ENCODE assay signal across 8 cellular contexts in the genomic region with DNA sequence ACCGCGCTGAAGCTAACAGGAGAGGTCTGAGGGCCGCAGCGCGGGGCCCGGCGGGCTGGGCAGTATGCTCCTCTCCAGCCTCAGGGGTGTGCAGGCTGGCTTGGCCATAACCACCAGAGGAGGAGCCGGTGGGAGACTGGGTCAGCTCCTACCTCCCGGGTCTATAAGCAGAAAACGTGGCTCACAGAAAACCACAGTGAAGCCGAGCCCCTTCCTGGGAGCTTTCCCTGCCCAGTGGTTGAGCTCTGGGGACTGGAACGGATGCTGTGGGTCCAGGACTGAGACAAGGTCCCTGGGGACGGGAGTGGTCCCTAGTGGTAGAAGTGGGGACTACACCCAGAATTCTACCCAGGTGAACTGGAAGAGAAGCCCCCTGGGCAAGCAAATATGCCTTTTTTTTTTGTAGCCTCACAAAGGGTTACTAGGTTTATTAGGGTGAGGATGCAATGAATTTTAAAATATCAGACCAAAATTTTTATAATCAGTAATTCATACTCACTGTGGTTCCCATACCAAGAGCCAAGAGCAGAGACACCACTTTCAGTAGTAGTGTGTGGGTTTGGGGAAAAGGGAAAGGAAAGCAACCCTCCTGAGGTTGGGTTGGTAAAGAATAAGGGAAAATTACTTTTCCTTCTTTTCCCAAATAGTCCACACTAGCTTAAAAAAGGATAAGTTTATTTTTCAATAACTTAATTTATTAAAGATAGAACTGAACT.
DNase-seq lines count a peak whose midpoint lies in the region; ATAC-seq and TF ChIP-seq lines count a peak whose summit lies in the region.

No MANE protein-coding gene starts in this region.

- intact Hi-C loops in ovary (cut with DNase I), result no loop called here

- H4K20me1 ChIP-seq in KMS-11 (ENCODE audit: insufficient read depth), result no peaks in the 10 kb centered on the region

- no peaks in the 10 kb centered on the region for H3K36me3 ChIP-seq in KMS-11 (ENCODE audit: insufficient read depth)
- H3K36me3 ChIP-seq in ovary, result no peaks in the 10 kb centered on the region

- peak overlapping the region; percentile 49; the same call in 1 of the 2 replicates for H2AFZ ChIP-seq in KMS-11 (ENCODE audit: low read depth)

- DNase-seq in AG09319 (ENCODE audit: extremely low read depth, low read depth) (no peak), GM19238 (ENCODE audit: insufficient read length, low spot score) (peak; percentile 41), midbrain (lab: John Stamatoyannopoulos, UW) (peak; percentile 65), ovary (no peak)
- DNase-seq in activated CD4-positive, alpha-beta T cell treated with anti-CD3 and anti-CD28 coated beads for 24 hours (ENCODE audit: low read depth in 2 of 2), result peak; percentile 53 to 56
- DNase-seq in central memory CD4-positive, alpha-beta T cell, result peak; percentile 57
- DNase-seq in stimulated activated naive CD8-positive, alpha-beta T cell treated with anti-CD3 and anti-CD28 coated beads, Interleukin-15, Interleukin-2, amounts not matched to agents 100 U/mL and 50 U/mL, for 24 hours, result peak; percentile 86

- H3K4me3 ChIP-seq in KMS-11 (IDR thresholded peaks at IDR 0.05; ENCODE audit: insufficient read depth, low read depth, low read length), result no peak overlapping the region
- no peak overlapping the region for H3K4me3 ChIP-seq in ovary

- no peak overlapping the region; the same call in 1 of the 2 replicates for H3K4me2 ChIP-seq in KMS-11

- no peaks in the 10 kb centered on the region for H3K79me2 ChIP-seq in KMS-11 (ENCODE audit: insufficient read depth, low read depth)

- no peak for TF ChIP-seq EP300 in ovary (IDR thresholded peaks at IDR 0.05)

- TF ChIP-seq POLR2A in ovary (IDR thresholded peaks at IDR 0.05), result no peak

- TF ChIP-seq CTCF in AG09319 (IDR thresholded peaks at IDR 0.05; ENCODE audit: low read depth, low read length), result peak; percentile 51
- peak; percentile 94 for TF ChIP-seq CTCF in KMS-11 (conservative IDR thresholded peaks at IDR 0.05; ENCODE audit: low read depth, low read length)
- TF ChIP-seq CTCF in ovary (IDR thresholded peaks at IDR 0.05), result peak in 1 of 3 donors; percentile 8

- H3K27ac ChIP-seq in KMS-11 (no peak overlapping the region), ovary (no peak overlapping the region)

- 43 to 54% (median 53%) methylated on average over 13 of the region's 13 CpGs for WGBS in ovary, 3 donors

- H3K4me1 ChIP-seq in KMS-11 (ENCODE audit: low read depth, poor library complexity, severe bottlenecking), result peaks cover 4% of the 10 kb centered on the region
- no peaks in the 10 kb centered on the region for H3K4me1 ChIP-seq in ovary (ENCODE audit: insufficient read depth)

- H3K9me3 ChIP-seq in ovary, result no peaks in the 10 kb centered on the region

- H3K27me3 ChIP-seq in KMS-11 (ENCODE audit: insufficient read depth, low read depth) (no peaks in the 10 kb centered on the region), ovary (no peaks in the 10 kb centered on the region)

- ATAC-seq in stimulated activated naive CD8-positive, alpha-beta T cell treated with anti-CD3 and anti-CD28 coated beads, Interleukin-15, Interleukin-2, amounts not matched to agents 100 U/mL and 50 U/mL, for 24 hours, result peak; percentile 87

- no peak overlapping the region for H3K9ac ChIP-seq in KMS-11

Comparison
In these comparisons a context has a peak if more than half of its experiments do, and no peak if none do; other contexts are left out.
1. DNase-seq: peak in GM19238 (single experiment), activated CD4-positive, alpha-beta T cell treated with anti-CD3 and anti-CD28 coated beads for 24 hours (2 of 2), central memory CD4-positive, alpha-beta T cell (single experiment), midbrain (single experiment) and stimulated activated naive CD8-positive, alpha-beta T cell treated with anti-CD3 and anti-CD28 coated beads, Interleukin-15, Interleukin-2, amounts not matched to agents 100 U/mL and 50 U/mL, for 24 hours (single experiment); none in AG09319 (single experiment) and ovary (0 of 5).